1 cellular context compared by ENCODE assay signal in genomic region chr6:42045538-42046460, GRCh38.
TF ChIP-seq lines count a peak whose summit lies in the region.

No MANE protein-coding gene starts in this region.

TF ChIP-seq in GM12878, 131 proteins besides CTCF, POLR2A, EP300 and RAD21 (continued from another document and continues in another):
- TF ChIP-seq CUX1 (IDR thresholded peaks at IDR 0.05; ENCODE audit: insufficient replicate concordance, low read depth, low read length) (no peak), PML (IDR thresholded peaks at IDR 0.05; ENCODE audit: low read length) (no peak), HDAC2 (IDR thresholded peaks at IDR 0.05) (no peak), JUNB (IDR thresholded peaks at IDR 0.05) (no peak), SUZ12 (IDR thresholded peaks at IDR 0.05; ENCODE audit: unreplicated experiment) (no peak), DPF2 (IDR thresholded peaks at IDR 0.05) (0 out of 2 replicates have a peak, but pooled peaks have one; percentile 29), SMAD5 (IDR thresholded peaks at IDR 0.05; ENCODE audit: low read depth) (no peak), POLR2AphosphoS5 (IDR thresholded peaks at IDR 0.05; ENCODE audit: low read length) (no peak), CBFB (IDR thresholded peaks at IDR 0.05; ENCODE audit: low read depth) (0 out of 2 replicates have a peak, but pooled peaks have one; percentile 40), ZNF274 (IDR thresholded peaks at IDR 0.05; ENCODE audit: insufficient read depth, insufficient read length) (no peak), PRDM15 (CRISPR knock-in tag; IDR thresholded peaks at IDR 0.05) (no peak), TARDBP (IDR thresholded peaks at IDR 0.05; ENCODE audit: borderline replicate concordance) (0 out of 2 replicates have a peak, but pooled peaks have one; percentile 39), RUNX3 (IDR thresholded peaks at IDR 0.05; ENCODE audit: low read length) (peak; percentile 88), EED (IDR thresholded peaks at IDR 0.05; ENCODE audit: low read depth) (peak; percentile 66), CBX5 (IDR thresholded peaks at IDR 0.05; ENCODE audit: low read depth) (no peak), ELK1 (IDR thresholded peaks at IDR 0.05; ENCODE audit: low read depth, low read length) (no peak), E4F1 (IDR thresholded peaks at IDR 0.05; ENCODE audit: borderline replicate concordance, partially characterized antibody) (no peak), USF1 (IDR thresholded peaks at IDR 0.05; ENCODE audit: borderline replicate concordance, extremely low read length, insufficient read depth, low read depth, low read length) (no peak), IRF4 (IDR thresholded peaks at IDR 0.05; ENCODE audit: low read depth, low read length) (no peak), SIX5 (IDR thresholded peaks at IDR 0.05; ENCODE audit: low read depth, low read length, severe bottlenecking) (no peak), POLR2AphosphoS2 (IDR thresholded peaks at IDR 0.05; ENCODE audit: low read depth, low read length) (no peak), MEF2B (IDR thresholded peaks at IDR 0.05; ENCODE audit: partially characterized antibody, poor library complexity, severe bottlenecking) (peak; percentile 23), NBN (IDR thresholded peaks at IDR 0.05) (0 out of 2 replicates have a peak, but pooled peaks have one; percentile 44), MTA2 (IDR thresholded peaks at IDR 0.05; ENCODE audit: low read depth) (no peak; the same call in 1 of the 2 replicates), HCFC1 (IDR thresholded peaks at IDR 0.05; ENCODE audit: low read length) (no peak), RELA (IDR thresholded peaks at IDR 0.05; ENCODE audit: borderline replicate concordance, partially characterized antibody) (peak; percentile 6), ASH2L (IDR thresholded peaks at IDR 0.05; ENCODE audit: borderline replicate concordance, low read depth) (no peak), MYC (IDR thresholded peaks at IDR 0.05; ENCODE audit: insufficient read depth, insufficient read length, insufficient replicate concordance, low read length, severe bottlenecking) (no peak), FOS (IDR thresholded peaks at IDR 0.05; ENCODE audit: borderline replicate concordance, extremely low read depth, insufficient read length) (no peak), KLF5 (IDR thresholded peaks at IDR 0.05; ENCODE audit: partially characterized antibody) (no peak), ZBTB33 (IDR thresholded peaks at IDR 0.05) (no peak), RELB (IDR thresholded peaks at IDR 0.05; ENCODE audit: low read depth) (0 out of 2 replicates have a peak, but pooled peaks have one; percentile 46), EGR1 (IDR thresholded peaks at IDR 0.05; ENCODE audit: borderline replicate concordance in 1 of 2, low read depth in 2 of 2, low read length in 2 of 2) (peak in 1 of 2 experiments; percentile 37; a peak in 1 of 3 replicates), ESRRA (IDR thresholded peaks at IDR 0.05; ENCODE audit: low read length) (no peak), MYB (IDR thresholded peaks at IDR 0.05; ENCODE audit: borderline replicate concordance, low read depth, low read length) (no peak), IKZF2 (IDR thresholded peaks at IDR 0.05) (peak; percentile 65 to 70; a peak in 3 of 4 replicates), SRF (IDR thresholded peaks at IDR 0.05; ENCODE audit: low read depth in 2 of 2, low read length in 2 of 2) (no peak), ATF7 (IDR thresholded peaks at IDR 0.05; ENCODE audit: low read depth) (0 out of 2 replicates have a peak, but pooled peaks have one; percentile 18), IRF3 (IDR thresholded peaks at IDR 0.05) (no peak), BCL3 (IDR thresholded peaks at IDR 0.05; ENCODE audit: borderline replicate concordance, insufficient read depth, low read depth, low read length, poor library complexity, severe bottlenecking) (no peak), YBX1 (IDR thresholded peaks at IDR 0.05) (no peak), SMARCA5 (IDR thresholded peaks at IDR 0.05) (no peak), ZNF207 (IDR thresholded peaks at IDR 0.05; ENCODE audit: borderline replicate concordance) (no peak)
